ENCODE assay signal across 12 cellular contexts in the genomic region with DNA sequence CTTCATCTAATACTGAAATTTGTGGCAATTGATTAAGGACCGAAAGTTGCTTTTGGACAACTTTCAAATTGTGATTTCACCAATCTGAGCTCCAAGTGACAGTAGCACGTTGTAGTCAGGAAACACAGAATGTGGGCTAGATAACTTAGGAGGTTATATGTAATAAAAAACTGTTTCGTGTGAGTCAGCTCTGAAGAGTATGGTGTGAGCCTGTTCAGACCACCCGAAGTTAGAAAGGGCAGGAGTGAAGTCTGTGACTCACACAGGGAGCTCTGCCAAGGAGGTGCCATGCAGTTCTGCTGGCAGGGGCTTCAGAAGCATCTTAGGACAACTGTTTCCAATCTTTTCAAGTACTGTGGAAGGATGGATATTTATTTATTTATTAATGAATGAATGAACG. TPM values are rescaled to one million over a fixed set of nuclear protein-coding genes. Genes with fewer than 3 reads are reported as not detected.
A peak's percentile ranks its signal among the peaks of the same experiment; 100 is the strongest.
DNase-seq lines count a peak whose midpoint lies in the region; ATAC-seq and TF ChIP-seq lines count a peak whose summit lies in the region.
"Had no signal": no experiment of that assay in that cellular context is flagged by ENCODE, and none has a peak within 500 bp of the region (broad histone marks: within the 10 kb centered on the region; RNA-seq: fewer than 3 reads in every experiment).

No MANE protein-coding gene starts in this region.

- DNase-seq in AG20443 (ENCODE audit: low spot score) (peak; percentile 62), LHCN-M2 (ENCODE audit: low read depth) (peak; percentile 93), cardiac fibroblast (ENCODE audit: low read depth in 2 of 2) (peak; percentile 52 to 65), midbrain (lab: John Stamatoyannopoulos, UW) (peak; percentile 40), mucosa of descending colon (no peak)
- no peak for DNase-seq in activated T-helper 1 cell treated with anti-CD3 and anti-CD28 coated beads, Interleukin-12 subunit alpha, Interleukin-12 subunit beta, Interleukin-2, Interleukin-4 antibody, amounts not matched to agents 30 ng/mL and 10 ng/mL and 1 ng/mL, durations not matched to agents 14 hours and 24 hours and 36 hours (ENCODE audit: low spot score)
- DNase-seq: activated CD4-positive, alpha-beta T cell treated with anti-CD3 and anti-CD28 coated beads, Interleukin-2, amount 50 U/mL, for 4 hours; NCI-H187 had no signal

- no peaks in the 10 kb centered on the region for H3K9me3 ChIP-seq in mucosa of descending colon
- H3K9me3 ChIP-seq: ascending aorta had no signal

- TF ChIP-seq CTCF in cardiac fibroblast (IDR thresholded peaks at IDR 0.05; ENCODE audit: low read depth, low read length) (no peak), mucosa of descending colon (IDR thresholded peaks at IDR 0.05) (no peak)

- peaks cover 9% of the 10 kb centered on the region for H3K4me1 Mint-ChIP-seq in activated T-helper 1 cell treated with anti-CD3 and anti-CD28 coated beads, Interleukin-12 subunit alpha, Interleukin-12 subunit beta, Interleukin-2, Interleukin-4 antibody, amounts not matched to agents 30 ng/mL and 10 ng/mL and 1 ng/mL, durations not matched to agents 14 hours and 24 hours and 36 hours (ENCODE audit: low read depth)

- ATAC-seq in mucosa of descending colon (no peak), GM18909 (IDR thresholded peaks at IDR 0.05; ENCODE audit: poor library complexity, unreplicated experiment) (no peak), HG03039 (IDR thresholded peaks at IDR 0.05; ENCODE audit: unreplicated experiment) (no peak)

- H3K9me3 Mint-ChIP-seq in activated T-helper 1 cell treated with anti-CD3 and anti-CD28 coated beads, Interleukin-12 subunit alpha, Interleukin-12 subunit beta, Interleukin-2, Interleukin-4 antibody, amounts not matched to agents 30 ng/mL and 10 ng/mL and 1 ng/mL, durations not matched to agents 14 hours and 24 hours and 36 hours, result no peaks in the 10 kb centered on the region
- H3K9me3 Mint-ChIP-seq: neural crest cell had no signal

- H3K36me3 Mint-ChIP-seq in activated T-helper 1 cell treated with anti-CD3 and anti-CD28 coated beads, Interleukin-12 subunit alpha, Interleukin-12 subunit beta, Interleukin-2, Interleukin-4 antibody, amounts not matched to agents 30 ng/mL and 10 ng/mL and 1 ng/mL, durations not matched to agents 14 hours and 24 hours and 36 hours (ENCODE audit: low read depth), result peaks cover 2% of the 10 kb centered on the region

- H3K4me1 ChIP-seq in mucosa of descending colon (ENCODE audit: low read depth), result no peaks in the 10 kb centered on the region
- H3K4me1 ChIP-seq: ascending aorta had no signal

- H3K4me3 ChIP-seq in cardiac fibroblast (replicated peaks in 1 of 2; ENCODE audit: low read depth in 2 of 2, low read length in 2 of 2), result no peak overlapping the region
- H3K4me3 ChIP-seq in mucosa of descending colon, result no peak overlapping the region
- H3K4me3 ChIP-seq: ascending aorta had no signal

- H3K4me3 Mint-ChIP-seq in activated T-helper 1 cell treated with anti-CD3 and anti-CD28 coated beads, Interleukin-12 subunit alpha, Interleukin-12 subunit beta, Interleukin-2, Interleukin-4 antibody, amounts not matched to agents 30 ng/mL and 10 ng/mL and 1 ng/mL, durations not matched to agents 14 hours and 24 hours and 36 hours, result no peak overlapping the region
- H3K4me3 Mint-ChIP-seq: neural crest cell had no signal

- no peak overlapping the region for H3K27ac Mint-ChIP-seq in activated T-helper 1 cell treated with anti-CD3 and anti-CD28 coated beads, Interleukin-12 subunit alpha, Interleukin-12 subunit beta, Interleukin-2, Interleukin-4 antibody, amounts not matched to agents 30 ng/mL and 10 ng/mL and 1 ng/mL, durations not matched to agents 14 hours and 24 hours and 36 hours

- peaks cover 9% of the 10 kb centered on the region for H3K27me3 Mint-ChIP-seq in activated T-helper 1 cell treated with anti-CD3 and anti-CD28 coated beads, Interleukin-12 subunit alpha, Interleukin-12 subunit beta, Interleukin-2, Interleukin-4 antibody, amounts not matched to agents 30 ng/mL and 10 ng/mL and 1 ng/mL, durations not matched to agents 14 hours and 24 hours and 36 hours (ENCODE audit: insufficient read depth)

- intact Hi-C loops in mucosa of descending colon (cut with DNase I, micrococcal nuclease), result no loop called here
- intact Hi-C loops in activated T-helper 1 cell treated with anti-CD3 and anti-CD28 coated beads, Interleukin-12 subunit alpha, Interleukin-12 subunit beta, Interleukin-2, Interleukin-4 antibody, amounts not matched to agents 30 ng/mL and 10 ng/mL and 1 ng/mL, durations not matched to agents 14 hours and 24 hours and 36 hours (cut with micrococcal nuclease), result no loop called here

- H3K36me3 ChIP-seq in mucosa of descending colon (ENCODE audit: low read depth), result no peaks in the 10 kb centered on the region
- H3K36me3 ChIP-seq: ascending aorta had no signal

RNA-seq across cellular contexts. Expression of a gene that starts 16.4 kb away (rescaled TPM):
- total RNA-seq in LHCN-M2 (2014; rRNA removed), result 2.3 and 2.7 TPM in 2 replicates
- polyA plus RNA-seq in LHCN-M2 (2012), result 1.2 TPM
- total RNA-seq in mucosa of descending colon, result 10 to 100 TPM in 1 of 3 donors, 1 to 10 TPM in 2; 7.7 to 12.3 (median 10.0) TPM
- 7.5 and 8.5 TPM in 2 replicates for total RNA-seq in activated T-helper 1 cell treated with anti-CD3 and anti-CD28 coated beads, Interleukin-12 subunit alpha, Interleukin-12 subunit beta, Interleukin-2, Interleukin-4 antibody, amounts not matched to agents 30 ng/mL and 10 ng/mL and 1 ng/mL, durations not matched to agents 14 hours and 24 hours and 36 hours

RNA-seq across cellular contexts. Expression of a gene that starts 39.2 kb away (rescaled TPM):
- total RNA-seq in LHCN-M2 (2014; rRNA removed) (8.3 and 12.3 TPM in 2 replicates), mucosa of descending colon (10 to 100 TPM; 18.8 to 24.0 (median 21.7) TPM)
- polyA plus RNA-seq in LHCN-M2 (2012), result 3.9 TPM
- 11.6 and 21.2 TPM in 2 replicates for total RNA-seq in activated T-helper 1 cell treated with anti-CD3 and anti-CD28 coated beads, Interleukin-12 subunit alpha, Interleukin-12 subunit beta, Interleukin-2, Interleukin-4 antibody, amounts not matched to agents 30 ng/mL and 10 ng/mL and 1 ng/mL, durations not matched to agents 14 hours and 24 hours and 36 hours

Comparison
In these comparisons a context has a peak if more than half of its experiments do, and no peak if none do; other contexts are left out.
1. DNase-seq: peak in AG20443 (single experiment), LHCN-M2 (single experiment), cardiac fibroblast (2 of 2) and midbrain (single experiment); none in mucosa of descending colon (0 of 3) and activated T-helper 1 cell treated with anti-CD3 and anti-CD28 coated beads, Interleukin-12 subunit alpha, Interleukin-12 subunit beta, Interleukin-2, Interleukin-4 antibody, amounts not matched to agents 30 ng/mL and 10 ng/mL and 1 ng/mL, durations not matched to agents 14 hours and 24 hours and 36 hours (single experiment).